1 cellular context compared by ENCODE assay signal in genomic region chr3:14124615-14125192, GRCh38.
TF ChIP-seq lines count a peak whose summit lies in the region.

TSS of gene CHCHD4 (minus strand) at chr3:14124870. CDS start at chr3:14124676, 194 bp downstream.
TSS of gene TMEM43 (plus strand) at chr3:14125052. CDS start at chr3:14125194, 142 bp downstream.

TF ChIP-seq in HEK293, 187 proteins besides CTCF, POLR2A, EP300 and RAD21 (continued from another document and continues in another):
- TF ChIP-seq, protein P1, sequence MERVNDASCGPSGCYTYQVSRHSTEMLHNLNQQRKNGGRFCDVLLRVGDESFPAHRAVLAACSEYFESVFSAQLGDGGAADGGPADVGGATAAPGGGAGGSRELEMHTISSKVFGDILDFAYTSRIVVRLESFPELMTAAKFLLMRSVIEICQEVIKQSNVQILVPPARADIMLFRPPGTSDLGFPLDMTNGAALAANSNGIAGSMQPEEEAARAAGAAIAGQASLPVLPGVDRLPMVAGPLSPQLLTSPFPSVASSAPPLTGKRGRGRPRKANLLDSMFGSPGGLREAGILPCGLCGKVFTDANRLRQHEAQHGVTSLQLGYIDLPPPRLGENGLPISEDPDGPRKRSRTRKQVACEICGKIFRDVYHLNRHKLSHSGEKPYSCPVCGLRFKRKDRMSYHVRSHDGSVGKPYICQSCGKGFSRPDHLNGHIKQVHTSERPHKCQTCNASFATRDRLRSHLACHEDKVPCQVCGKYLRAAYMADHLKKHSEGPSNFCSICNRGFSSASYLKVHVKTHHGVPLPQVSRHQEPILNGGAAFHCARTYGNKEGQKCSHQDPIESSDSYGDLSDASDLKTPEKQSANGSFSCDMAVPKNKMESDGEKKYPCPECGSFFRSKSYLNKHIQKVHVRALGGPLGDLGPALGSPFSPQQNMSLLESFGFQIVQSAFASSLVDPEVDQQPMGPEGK (tag by site-specific recombination; IDR thresholded peaks at IDR 0.05), result no peak
- TF ChIP-seq SCRT1 (tag by site-specific recombination; IDR thresholded peaks at IDR 0.05; ENCODE audit: borderline replicate concordance) (no peak), ZNF132 (tag by site-specific recombination; IDR thresholded peaks at IDR 0.05; ENCODE audit: borderline replicate concordance) (no peak), ZNF585B (tag by site-specific recombination; IDR thresholded peaks at IDR 0.05) (no peak), HOXD13 (CRISPR knock-in tag; IDR thresholded peaks at IDR 0.05; ENCODE audit: borderline replicate concordance) (no peak), ZNF48 (tag by site-specific recombination; IDR thresholded peaks at IDR 0.05) (no peak), ZNF514 (tag by site-specific recombination; IDR thresholded peaks at IDR 0.05) (no peak), REPIN1 (tag by site-specific recombination; IDR thresholded peaks at IDR 0.05; ENCODE audit: low read depth) (no peak), GLIS2 (tag by site-specific recombination; IDR thresholded peaks at IDR 0.05) (no peak), ZBTB48 (tag by site-specific recombination; IDR thresholded peaks at IDR 0.05) (no peak), ZSCAN30 (tag by site-specific recombination; IDR thresholded peaks at IDR 0.05) (peak; percentile 80), ZNF169 (tag by site-specific recombination; IDR thresholded peaks at IDR 0.05) (no peak), ZNF561 (tag by site-specific recombination; IDR thresholded peaks at IDR 0.05; ENCODE audit: borderline replicate concordance) (peak; percentile 16; the same call in 1 of the 2 replicates), ZNF624 (tag by site-specific recombination; IDR thresholded peaks at IDR 0.05) (no peak), ZNF707 (tag by site-specific recombination; IDR thresholded peaks at IDR 0.05) (no peak), ZNF140 (tag by site-specific recombination; IDR thresholded peaks at IDR 0.05) (no peak), GLI2 (tag by site-specific recombination; IDR thresholded peaks at IDR 0.05; ENCODE audit: borderline replicate concordance, low read depth) (no peak), ZNF513 (tag by site-specific recombination; IDR thresholded peaks at IDR 0.05) (0 out of 2 replicates have a peak, but pooled peaks have one; percentile 13), ZNF24 (tag by site-specific recombination; IDR thresholded peaks at IDR 0.05) (no peak), ZNF302 (tag by site-specific recombination; IDR thresholded peaks at IDR 0.05; ENCODE audit: low read depth) (no peak), HOXA7 (CRISPR knock-in tag; IDR thresholded peaks at IDR 0.05; ENCODE audit: borderline replicate concordance) (no peak), ZNF645 (tag by site-specific recombination; IDR thresholded peaks at IDR 0.05) (no peak), KLF17 (tag by site-specific recombination; IDR thresholded peaks at IDR 0.05) (no peak), SP2 (tag by site-specific recombination; IDR thresholded peaks at IDR 0.05) (peak; percentile 74), ZBTB17 (tag by site-specific recombination; IDR thresholded peaks at IDR 0.05) (no peak), ZNF426 (tag by site-specific recombination; IDR thresholded peaks at IDR 0.05) (no peak), ZNF664 (tag by site-specific recombination; IDR thresholded peaks at IDR 0.05) (no peak), ZNF639 (tag by site-specific recombination; IDR thresholded peaks at IDR 0.05) (no peak), TRIM28 (IDR thresholded peaks at IDR 0.05; ENCODE audit: borderline replicate concordance, low read length) (0 out of 2 replicates have a peak, but pooled peaks have one; percentile 15), ZNF114 (tag by site-specific recombination; IDR thresholded peaks at IDR 0.05) (no peak), ZNF423 (tag by site-specific recombination; IDR thresholded peaks at IDR 0.05) (no peak)
- TF ChIP-seq, protein P2, sequence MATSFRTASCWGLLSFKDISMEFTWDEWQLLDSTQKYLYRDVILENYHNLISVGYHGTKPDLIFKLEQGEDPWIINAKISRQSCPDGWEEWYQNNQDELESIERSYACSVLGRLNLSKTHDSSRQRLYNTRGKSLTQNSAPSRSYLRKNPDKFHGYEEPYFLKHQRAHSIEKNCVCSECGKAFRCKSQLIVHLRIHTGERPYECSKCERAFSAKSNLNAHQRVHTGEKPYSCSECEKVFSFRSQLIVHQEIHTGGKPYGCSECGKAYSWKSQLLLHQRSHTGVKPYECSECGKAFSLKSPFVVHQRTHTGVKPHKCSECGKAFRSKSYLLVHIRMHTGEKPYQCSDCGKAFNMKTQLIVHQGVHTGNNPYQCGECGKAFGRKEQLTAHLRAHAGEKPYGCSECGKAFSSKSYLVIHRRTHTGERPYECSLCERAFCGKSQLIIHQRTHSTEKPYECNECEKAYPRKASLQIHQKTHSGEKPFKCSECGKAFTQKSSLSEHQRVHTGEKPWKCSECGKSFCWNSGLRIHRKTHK (tag by site-specific recombination; IDR thresholded peaks at IDR 0.05), result no peak
- TF ChIP-seq, protein P3, sequence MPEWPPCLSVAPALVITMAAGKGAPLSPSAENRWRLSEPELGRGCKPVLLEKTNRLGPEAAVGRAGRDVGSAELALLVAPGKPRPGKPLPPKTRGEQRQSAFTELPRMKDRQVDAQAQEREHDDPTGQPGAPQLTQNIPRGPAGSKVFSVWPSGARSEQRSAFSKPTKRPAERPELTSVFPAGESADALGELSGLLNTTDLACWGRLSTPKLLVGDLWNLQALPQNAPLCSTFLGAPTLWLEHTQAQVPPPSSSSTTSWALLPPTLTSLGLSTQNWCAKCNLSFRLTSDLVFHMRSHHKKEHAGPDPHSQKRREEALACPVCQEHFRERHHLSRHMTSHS (tag by site-specific recombination; IDR thresholded peaks at IDR 0.05), result no peak
- TF ChIP-seq, protein P4, sequence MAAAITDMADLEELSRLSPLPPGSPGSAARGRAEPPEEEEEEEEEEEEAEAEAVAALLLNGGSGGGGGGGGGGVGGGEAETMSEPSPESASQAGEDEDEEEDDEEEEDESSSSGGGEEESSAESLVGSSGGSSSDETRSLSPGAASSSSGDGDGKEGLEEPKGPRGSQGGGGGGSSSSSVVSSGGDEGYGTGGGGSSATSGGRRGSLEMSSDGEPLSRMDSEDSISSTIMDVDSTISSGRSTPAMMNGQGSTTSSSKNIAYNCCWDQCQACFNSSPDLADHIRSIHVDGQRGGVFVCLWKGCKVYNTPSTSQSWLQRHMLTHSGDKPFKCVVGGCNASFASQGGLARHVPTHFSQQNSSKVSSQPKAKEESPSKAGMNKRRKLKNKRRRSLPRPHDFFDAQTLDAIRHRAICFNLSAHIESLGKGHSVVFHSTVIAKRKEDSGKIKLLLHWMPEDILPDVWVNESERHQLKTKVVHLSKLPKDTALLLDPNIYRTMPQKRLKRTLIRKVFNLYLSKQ (tag by site-specific recombination; IDR thresholded peaks at IDR 0.05; ENCODE audit: borderline replicate concordance), result no peak
- TF ChIP-seq, protein P5, sequence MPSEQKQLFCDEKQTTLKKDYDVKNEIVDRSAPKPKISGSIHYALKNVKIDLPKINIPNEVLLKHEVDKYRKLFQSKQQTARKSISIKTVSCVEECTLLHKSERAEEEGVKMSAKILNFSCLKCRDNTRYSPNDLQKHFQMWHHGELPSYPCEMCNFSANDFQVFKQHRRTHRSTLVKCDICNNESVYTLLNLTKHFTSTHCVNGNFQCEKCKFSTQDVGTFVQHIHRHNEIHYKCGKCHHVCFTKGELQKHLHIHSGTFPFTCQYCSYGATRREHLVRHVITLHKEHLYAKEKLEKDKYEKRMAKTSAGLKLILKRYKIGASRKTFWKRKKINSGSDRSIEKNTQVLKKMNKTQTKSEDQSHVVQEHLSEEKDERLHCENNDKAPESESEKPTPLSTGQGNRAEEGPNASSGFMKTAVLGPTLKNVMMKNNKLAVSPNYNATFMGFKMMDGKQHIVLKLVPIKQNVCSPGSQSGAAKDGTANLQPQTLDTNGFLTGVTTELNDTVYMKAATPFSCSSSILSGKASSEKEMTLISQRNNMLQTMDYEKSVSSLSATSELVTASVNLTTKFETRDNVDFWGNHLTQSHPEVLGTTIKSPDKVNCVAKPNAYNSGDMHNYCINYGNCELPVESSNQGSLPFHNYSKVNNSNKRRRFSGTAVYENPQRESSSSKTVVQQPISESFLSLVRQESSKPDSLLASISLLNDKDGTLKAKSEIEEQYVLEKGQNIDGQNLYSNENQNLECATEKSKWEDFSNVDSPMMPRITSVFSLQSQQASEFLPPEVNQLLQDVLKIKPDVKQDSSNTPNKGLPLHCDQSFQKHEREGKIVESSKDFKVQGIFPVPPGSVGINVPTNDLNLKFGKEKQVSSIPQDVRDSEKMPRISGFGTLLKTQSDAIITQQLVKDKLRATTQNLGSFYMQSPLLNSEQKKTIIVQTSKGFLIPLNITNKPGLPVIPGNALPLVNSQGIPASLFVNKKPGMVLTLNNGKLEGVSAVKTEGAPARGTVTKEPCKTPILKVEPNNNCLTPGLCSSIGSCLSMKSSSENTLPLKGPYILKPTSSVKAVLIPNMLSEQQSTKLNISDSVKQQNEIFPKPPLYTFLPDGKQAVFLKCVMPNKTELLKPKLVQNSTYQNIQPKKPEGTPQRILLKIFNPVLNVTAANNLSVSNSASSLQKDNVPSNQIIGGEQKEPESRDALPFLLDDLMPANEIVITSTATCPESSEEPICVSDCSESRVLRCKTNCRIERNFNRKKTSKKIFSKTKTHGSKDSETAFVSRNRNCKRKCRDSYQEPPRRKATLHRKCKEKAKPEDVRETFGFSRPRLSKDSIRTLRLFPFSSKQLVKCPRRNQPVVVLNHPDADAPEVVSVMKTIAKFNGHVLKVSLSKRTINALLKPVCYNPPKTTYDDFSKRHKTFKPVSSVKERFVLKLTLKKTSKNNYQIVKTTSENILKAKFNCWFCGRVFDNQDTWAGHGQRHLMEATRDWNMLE (tag by site-specific recombination; conservative IDR thresholded peaks at IDR 0.05; ENCODE audit: low read depth), result no peak; the same call in 1 of the 2 replicates
- TF ChIP-seq, protein P6, sequence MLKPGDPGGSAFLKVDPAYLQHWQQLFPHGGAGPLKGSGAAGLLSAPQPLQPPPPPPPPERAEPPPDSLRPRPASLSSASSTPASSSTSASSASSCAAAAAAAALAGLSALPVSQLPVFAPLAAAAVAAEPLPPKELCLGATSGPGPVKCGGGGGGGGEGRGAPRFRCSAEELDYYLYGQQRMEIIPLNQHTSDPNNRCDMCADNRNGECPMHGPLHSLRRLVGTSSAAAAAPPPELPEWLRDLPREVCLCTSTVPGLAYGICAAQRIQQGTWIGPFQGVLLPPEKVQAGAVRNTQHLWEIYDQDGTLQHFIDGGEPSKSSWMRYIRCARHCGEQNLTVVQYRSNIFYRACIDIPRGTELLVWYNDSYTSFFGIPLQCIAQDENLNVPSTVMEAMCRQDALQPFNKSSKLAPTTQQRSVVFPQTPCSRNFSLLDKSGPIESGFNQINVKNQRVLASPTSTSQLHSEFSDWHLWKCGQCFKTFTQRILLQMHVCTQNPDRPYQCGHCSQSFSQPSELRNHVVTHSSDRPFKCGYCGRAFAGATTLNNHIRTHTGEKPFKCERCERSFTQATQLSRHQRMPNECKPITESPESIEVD (tag by site-specific recombination; IDR thresholded peaks at IDR 0.05), result no peak
- TF ChIP-seq, protein P7, sequence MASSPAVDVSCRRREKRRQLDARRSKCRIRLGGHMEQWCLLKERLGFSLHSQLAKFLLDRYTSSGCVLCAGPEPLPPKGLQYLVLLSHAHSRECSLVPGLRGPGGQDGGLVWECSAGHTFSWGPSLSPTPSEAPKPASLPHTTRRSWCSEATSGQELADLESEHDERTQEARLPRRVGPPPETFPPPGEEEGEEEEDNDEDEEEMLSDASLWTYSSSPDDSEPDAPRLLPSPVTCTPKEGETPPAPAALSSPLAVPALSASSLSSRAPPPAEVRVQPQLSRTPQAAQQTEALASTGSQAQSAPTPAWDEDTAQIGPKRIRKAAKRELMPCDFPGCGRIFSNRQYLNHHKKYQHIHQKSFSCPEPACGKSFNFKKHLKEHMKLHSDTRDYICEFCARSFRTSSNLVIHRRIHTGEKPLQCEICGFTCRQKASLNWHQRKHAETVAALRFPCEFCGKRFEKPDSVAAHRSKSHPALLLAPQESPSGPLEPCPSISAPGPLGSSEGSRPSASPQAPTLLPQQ (tag by site-specific recombination; IDR thresholded peaks at IDR 0.05), result peak; percentile 58; the same call in 1 of the 2 replicates
